ENCODE assay signal across 8 cellular contexts in the genomic region with DNA sequence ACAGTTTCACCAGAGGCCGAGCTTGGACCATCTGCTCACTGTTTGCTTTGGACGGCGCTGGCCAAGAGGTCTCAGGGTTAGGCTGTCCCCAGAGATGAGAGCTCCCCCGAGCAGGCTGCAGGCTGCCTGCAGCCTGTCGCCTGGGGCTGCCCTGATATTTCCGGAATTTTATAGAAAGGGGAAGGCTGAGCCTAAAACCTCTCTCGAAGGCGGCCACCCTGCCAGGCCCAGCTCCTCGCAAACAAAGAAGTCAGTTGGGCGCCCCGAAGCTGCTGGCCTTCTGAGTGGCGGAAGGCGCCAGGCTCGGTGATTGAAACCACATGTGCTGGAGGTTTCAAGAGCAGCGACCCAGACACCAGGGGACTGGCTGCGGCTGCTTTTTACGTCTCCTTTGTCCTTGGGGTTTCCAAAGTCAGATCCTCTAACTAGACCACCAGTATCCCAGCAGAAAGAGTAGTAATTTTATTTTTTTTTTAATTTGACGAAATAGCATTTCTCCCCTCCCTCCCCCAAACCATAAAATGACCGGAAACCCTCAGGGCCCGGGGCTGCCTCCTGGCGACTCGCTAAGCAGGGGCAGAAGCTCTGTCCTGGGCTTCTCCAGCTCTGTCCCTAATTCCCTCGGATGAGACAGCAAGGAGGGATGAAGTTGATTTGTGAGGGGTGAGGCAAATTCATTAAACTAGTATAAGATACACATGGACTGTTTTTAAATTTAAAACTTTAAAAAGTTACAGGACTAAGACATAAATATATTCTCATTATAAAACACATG. TPM values are rescaled to one million over a fixed set of nuclear protein-coding genes. Genes with fewer than 3 reads are reported as not detected.
DNase-seq lines count a peak whose midpoint lies in the region; ATAC-seq and TF ChIP-seq lines count a peak whose summit lies in the region.

No MANE protein-coding gene starts in this region.

- H3K9me3 ChIP-seq in cardiac muscle cell (ENCODE audit: low read depth): no peaks in the 10 kb centered on the region

- no peak overlapping the region for H3K4me3 ChIP-seq in cardiac muscle cell

- H3K27me3 ChIP-seq in cardiac muscle cell: no peaks in the 10 kb centered on the region

- H3K4me1 ChIP-seq in cardiac muscle cell (ENCODE audit: low read depth): peaks cover 15% of the 10 kb centered on the region

- no peak for TF ChIP-seq CTCF in RWPE1 (conservative IDR thresholded peaks at IDR 0.05; ENCODE audit: low read depth)
- peak; percentile 23 for TF ChIP-seq CTCF in cardiac muscle cell (IDR thresholded peaks at IDR 0.05; ENCODE audit: low read depth, low read length)

- ATAC-seq in HG02970 (IDR thresholded peaks at IDR 0.05; ENCODE audit: low FRiP score, unreplicated experiment) (no peak), GM19324 (IDR thresholded peaks at IDR 0.05; ENCODE audit: low FRiP score, unreplicated experiment) (no peak), HG03280 (IDR thresholded peaks at IDR 0.05; ENCODE audit: unreplicated experiment) (no peak)

- intact Hi-C loops in posterior vena cava (cut with DNase I): no loop called here

- DNase-seq in EH (ENCODE audit: low read depth): peak; percentile 97
- no peak for DNase-seq in RWPE1 (ENCODE audit: low spot score)
- DNase-seq in cardiac muscle cell (ENCODE audit: low read depth in 1 of 2, low spot score in 1 of 2): peak; percentile 88 to 91
- peak; percentile 95 for DNase-seq in posterior vena cava (ENCODE audit: low spot score)
- no peak for DNase-seq in HK-2 (ENCODE audit: unreplicated experiment)

- H3K36me3 ChIP-seq in cardiac muscle cell: no peaks in the 10 kb centered on the region

- POLR2A ChIA-PET in RWPE1 (lab: Yijun Ruan, JAX; ENCODE audit: low non-redundant PET): no interaction called here

- H3K27ac ChIP-seq in RWPE1: peak overlapping the region; percentile 12; the same call in 1 of the 2 replicates
- H3K27ac ChIP-seq in cardiac muscle cell: peak overlapping the region; percentile 95

- CTCF ChIA-PET in RWPE1 (lab: Yijun Ruan, JAX): interaction anchor here (0.7 kb wide), 1 partner anchor 16 kb away, joined by 3 read pairs; no protein-coding TSS in a partner anchor

RNA-seq across cellular contexts. Expression of a gene that starts 57.4 kb away (rescaled TPM):
- total RNA-seq in cardiac muscle cell (4.2 and 8.4 TPM in 2 replicates), posterior vena cava (10 to 100 TPM; 24.6 to 28.3 TPM)
- polyA plus RNA-seq in cardiac muscle cell: 2.1 and 5.1 TPM in 2 replicates

Comparison
In these comparisons a context has a peak if more than half of its experiments do, and no peak if none do; other contexts are left out.
1. DNase-seq: peak in EH (single experiment), cardiac muscle cell (2 of 2) and posterior vena cava (single experiment); none in RWPE1 (single experiment) and HK-2 (single experiment).